ENCODE assay signal across 1 cellular context in the genomic region with DNA sequence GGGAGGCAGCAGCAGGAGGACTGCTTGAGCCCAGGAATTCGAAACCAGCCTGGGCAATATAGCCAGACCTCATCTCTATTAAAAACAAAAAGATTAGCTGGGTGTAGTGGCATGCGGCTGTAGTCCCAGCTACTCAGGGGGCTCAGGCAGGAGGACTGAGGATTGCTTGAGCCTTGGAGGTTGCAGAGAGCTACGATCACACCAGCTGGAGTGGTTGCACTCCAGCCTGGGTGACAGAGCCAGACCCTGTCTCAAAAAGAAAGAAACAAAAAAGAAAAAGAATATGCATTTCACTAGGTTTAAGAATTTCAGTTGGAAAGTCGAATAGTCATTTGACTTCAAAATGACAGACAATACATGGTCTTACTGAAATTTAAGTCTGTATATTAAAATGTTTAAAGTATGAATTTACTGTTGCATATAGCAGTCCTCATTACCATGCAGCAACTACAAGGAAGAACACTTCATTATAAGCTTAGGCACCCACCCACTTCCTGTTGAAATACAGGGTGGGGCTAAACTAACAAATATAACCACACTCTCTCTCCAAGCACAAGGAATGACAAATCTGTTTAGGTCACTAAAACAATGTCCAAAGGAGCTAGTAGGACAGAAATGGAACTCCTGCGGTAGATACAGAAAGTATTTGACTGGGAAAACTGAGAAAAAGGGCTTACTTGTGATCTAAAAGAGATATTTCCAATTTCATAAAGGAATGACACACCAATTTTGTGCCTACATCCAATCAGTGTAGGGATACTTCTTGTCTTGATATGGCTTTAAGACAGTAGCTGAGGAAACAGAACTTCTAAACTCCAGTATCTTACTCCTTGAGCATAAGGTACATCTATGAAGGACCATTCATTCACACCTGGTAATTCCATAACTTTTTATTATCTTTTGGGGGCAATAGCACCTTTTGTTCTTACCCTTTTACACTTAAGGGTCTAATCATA.
TF ChIP-seq lines count a peak whose summit lies in the region.

No MANE protein-coding gene starts in this region.

TF ChIP-seq in endothelial cell of umbilical vein, 7 proteins besides CTCF, POLR2A, EP300 and RAD21:
- no peak for TF ChIP-seq EZH2 (IDR thresholded peaks at IDR 0.05; ENCODE audit: borderline replicate concordance, low read depth, low read length, severe bottlenecking)
- TF ChIP-seq FOS (IDR thresholded peaks at IDR 0.05; ENCODE audit: borderline replicate concordance, insufficient read depth, low read length), result no peak
- TF ChIP-seq GATA2 (IDR thresholded peaks at IDR 0.05; ENCODE audit: insufficient read depth, insufficient read length, low read depth, low read length), result no peak
- TF ChIP-seq POLR2AphosphoS5 (IDR thresholded peaks at IDR 0.05; ENCODE audit: insufficient read depth, low read depth, low read length), result no peak
- TF ChIP-seq, protein P1, sequence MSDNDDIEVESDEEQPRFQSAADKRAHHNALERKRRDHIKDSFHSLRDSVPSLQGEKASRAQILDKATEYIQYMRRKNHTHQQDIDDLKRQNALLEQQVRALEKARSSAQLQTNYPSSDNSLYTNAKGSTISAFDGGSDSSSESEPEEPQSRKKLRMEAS (IDR thresholded peaks at IDR 0.05; ENCODE audit: insufficient read depth, insufficient read length), result no peak
- TF ChIP-seq JUN (IDR thresholded peaks at IDR 0.05; ENCODE audit: borderline replicate concordance, insufficient read depth, insufficient read length, low read depth), result no peak
- no peak for TF ChIP-seq MYC (IDR thresholded peaks at IDR 0.05; ENCODE audit: low read depth, low read length)
